Comparison of ENCODE assay signal across 24 cellular contexts in the genomic region with DNA sequence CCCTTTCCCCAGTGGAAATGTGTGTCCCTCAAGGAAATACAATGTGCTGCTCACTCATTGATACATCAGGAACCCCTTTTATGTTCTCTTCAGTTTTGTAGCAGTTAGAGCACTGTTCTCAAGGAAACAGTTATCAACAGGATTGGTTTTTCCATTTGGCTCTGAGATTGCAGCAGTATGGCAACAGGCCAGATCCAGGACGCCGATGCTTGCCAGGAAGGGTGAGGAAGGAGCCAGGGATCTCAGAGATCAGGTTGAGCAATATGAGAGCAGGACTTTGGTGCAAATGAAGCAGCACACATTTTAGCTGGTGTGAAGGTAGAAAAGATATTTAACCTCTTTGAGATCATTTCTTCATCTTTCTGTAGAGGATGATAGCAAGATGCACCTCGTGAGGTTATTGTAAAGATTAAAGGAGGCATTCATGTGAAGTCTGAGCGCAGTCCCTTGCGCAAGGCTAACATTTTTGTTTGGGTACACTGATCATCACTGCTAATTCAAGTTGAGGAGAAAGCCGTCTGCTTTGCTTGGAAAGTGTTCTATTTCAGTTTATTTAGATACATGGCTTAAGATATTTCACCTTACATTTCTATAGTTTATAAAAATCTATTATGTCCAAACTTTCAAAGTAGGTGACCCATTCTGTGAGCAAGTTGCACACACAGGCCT.
DNase-seq lines count a peak whose midpoint lies in the region; ATAC-seq, FAIRE-seq and TF ChIP-seq lines count a peak whose summit lies in the region.
"Had no signal": no experiment of that assay in that cellular context is flagged by ENCODE, and none has a peak within 500 bp of the region (broad histone marks: within the 10 kb centered on the region; RNA-seq: fewer than 3 reads in every experiment).

No MANE protein-coding gene starts in this region.

- intact Hi-C loops in mucosa of descending colon (cut with DNase I, micrococcal nuclease) (no loop called here), transverse colon (cut with DNase I; ENCODE audit: low total_unique reads) (no loop called here)

- H3K27ac ChIP-seq in transverse colon (no peak overlapping the region), Peyer's patch (no peak overlapping the region)
- H3K27ac ChIP-seq: A549, left lung, PC-9, spleen, upper lobe of left lung had no signal

- no peak for TF ChIP-seq EP300 in transverse colon (IDR thresholded peaks at IDR 0.05; ENCODE audit: low read depth)

- 63 to 71% methylated on average over 6 of the region's 6 CpGs for WGBS in transverse colon (ENCODE audit: low coverage in 1 of 2), 2 donors

- no peak for TF ChIP-seq POLR2A in transverse colon (IDR thresholded peaks at IDR 0.05)
- no peak for TF ChIP-seq POLR2A in Peyer's patch (IDR thresholded peaks at IDR 0.05)

- ATAC-seq in mucosa of descending colon: peak; percentile 23
- ATAC-seq: A549; activated T-cell treated with anti-CD3 and anti-CD28 coated beads, Interleukin-2, amount 50 U/mL, for 4 hours; K562; left lung; stimulated activated naive CD8-positive, alpha-beta T cell treated with anti-CD3 and anti-CD28 coated beads, Interleukin-15, amount 100 ng/mL, for 72 hours had no signal

- in situ Hi-C loops in transverse colon (cut with MboI; ENCODE audit: low pct_ligation_motif_present in 1 of 4, low pct_unique_long_range_greater_than_20kb in 1 of 4, low sequenced_read_pairs in 3 of 4): no loop called here

- TF ChIP-seq CTCF in mucosa of descending colon (IDR thresholded peaks at IDR 0.05): no peak
- TF ChIP-seq CTCF in transverse colon (IDR thresholded peaks at IDR 0.05): no peak
- TF ChIP-seq CTCF in Peyer's patch (IDR thresholded peaks at IDR 0.05): no peak

- H3K4me1 ChIP-seq in mucosa of descending colon (ENCODE audit: low read depth) (no peaks in the 10 kb centered on the region), transverse colon (no peaks in the 10 kb centered on the region), Peyer's patch (no peaks in the 10 kb centered on the region)
- H3K4me1 ChIP-seq: A549, left lung, spleen, upper lobe of left lung had no signal

- H3K9me3 ChIP-seq in mucosa of descending colon: no peaks in the 10 kb centered on the region
- no peaks in the 10 kb centered on the region for H3K9me3 ChIP-seq in transverse colon
- no peaks in the 10 kb centered on the region for H3K9me3 ChIP-seq in Peyer's patch
- H3K9me3 ChIP-seq: A549, left lung, spleen, upper lobe of left lung had no signal

- no peak overlapping the region for H3K4me3 ChIP-seq in mucosa of descending colon
- H3K4me3 ChIP-seq in transverse colon: no peak overlapping the region
- H3K4me3 ChIP-seq in Peyer's patch: no peak overlapping the region
- H3K4me3 ChIP-seq: A549, K562, left lung, PC-9, spleen, upper lobe of left lung had no signal

- H3K27me3 ChIP-seq in transverse colon: no peaks in the 10 kb centered on the region
- H3K27me3 ChIP-seq in Peyer's patch: no peaks in the 10 kb centered on the region
- H3K27me3 ChIP-seq: left lung, spleen, upper lobe of left lung had no signal

- no peak for FAIRE-seq in urothelium cell line (lab: Jason Lieb, UNC)
- FAIRE-seq: A549, K562, TTC549 had no signal

- DNase-seq in NCI-H2196 (lab: John Stamatoyannopoulos, UW; ENCODE audit: unreplicated experiment): peak; percentile 23
- no peak for DNase-seq in NCI-H2196 treated with DMSO at 0.1 percent for 48 hours (lab: John Stamatoyannopoulos, UW; ENCODE audit: unreplicated experiment)
- peak; percentile 57 for DNase-seq in cerebellar cortex (ENCODE audit: low spot score)
- DNase-seq in mucosa of descending colon: peak in 2 of 3 donors; percentile 5 to 22
- DNase-seq in transverse colon: peak; percentile 10
- DNase-seq in urothelium cell line (ENCODE audit: low spot score): no peak
- no peak for DNase-seq in Ammon's horn (ENCODE audit: low spot score)
- DNase-seq in Peyer's patch: no peak
- DNase-seq: activated naive CD4-positive, alpha-beta T cell treated with Interleukin-2 at 50 U/mL for 16 hours; activated T-cell treated with anti-CD3 and anti-CD28 coated beads, Interleukin-2, amount 50 U/mL, for 4 hours; amniotic stem cell; central memory CD4-positive, alpha-beta T cell; H7; NCI-H1694 treated with DMSO at 0.1 percent for 48 hours; PC-9; spleen; stimulated activated CD4-positive, alpha-beta T cell treated with anti-CD3 and anti-CD28 coated beads, Interleukin-4, amount 100 ng/mL, for 24 hours; stimulated activated naive CD8-positive, alpha-beta T cell treated with anti-CD3 and anti-CD28 coated beads, Interleukin-15, amount 100 ng/mL, for 72 hours; T-helper 1 cell; upper lobe of left lung had no signal

- no peaks in the 10 kb centered on the region for H3K36me3 ChIP-seq in mucosa of descending colon (ENCODE audit: low read depth)
- H3K36me3 ChIP-seq in transverse colon: no peaks in the 10 kb centered on the region
- H3K36me3 ChIP-seq in Peyer's patch: no peaks in the 10 kb centered on the region
- H3K36me3 ChIP-seq: left lung, spleen, upper lobe of left lung had no signal

Comparison
In these comparisons a context has a peak if more than half of its experiments do, and no peak if none do; other contexts are left out.
1. DNase-seq: peak in NCI-H2196 (single experiment), cerebellar cortex (single experiment), mucosa of descending colon (2 of 3) and transverse colon (single experiment); none in NCI-H2196 treated with DMSO at 0.1 percent for 48 hours (single experiment), urothelium cell line (single experiment), Ammon's horn (single experiment) and Peyer's patch (0 of 3).